ENCODE assay signal across 8 cellular contexts in genomic region chr19:37251308-37252229, GRCh38. TPM values are rescaled to one million over a fixed set of nuclear protein-coding genes. Genes with fewer than 3 reads are reported as not detected.
A peak's percentile ranks its signal among the peaks of the same experiment; 100 is the strongest.
DNase-seq lines count a peak whose midpoint lies in the region; ATAC-seq and TF ChIP-seq lines count a peak whose summit lies in the region.

No MANE protein-coding gene starts in this region.

- POLR2A ChIA-PET in T-cell (lab: Charles Lee): no interaction called here

- intact Hi-C loops in lower lobe of right lung (cut with DNase I): no loop called here

- peak overlapping the region; percentile 39 to 66 (median 56) for H3K4me3 Mint-ChIP-seq in T-cell

- H3K36me3 Mint-ChIP-seq in T-cell: peaks cover 38% of the 10 kb centered on the region

- TF ChIP-seq CTCF in lower lobe of right lung (IDR thresholded peaks at IDR 0.05): no peak

- H3K4me3 ChIP-seq in lower lobe of right lung: peak overlapping the region; percentile 60

- ATAC-seq in T-cell (replicated peaks in 1 of 4) (peak in 1 of 4 experiments; percentile 49), lower lobe of right lung (peak; percentile 84 to 86), GM19035 (IDR thresholded peaks at IDR 0.05; ENCODE audit: unreplicated experiment) (no peak)

- no peaks in the 10 kb centered on the region for H3K36me3 ChIP-seq in lower lobe of right lung

- no peaks in the 10 kb centered on the region for H3K4me1 ChIP-seq in lower lobe of right lung

- H3K9me3 ChIP-seq in lower lobe of right lung: peaks cover 72% of the 10 kb centered on the region

- peak overlapping the region; percentile 49 for H3K27ac ChIP-seq in lower lobe of right lung

- CTCF ChIA-PET in T-cell (lab: Charles Lee): no interaction called here

- no peaks in the 10 kb centered on the region for H3K27me3 ChIP-seq in lower lobe of right lung (ENCODE audit: low read depth)

- no peaks in the 10 kb centered on the region for H3K27me3 Mint-ChIP-seq in T-cell

- peaks cover 0 to 7% (median 4%) of the 10 kb centered on the region in 3 donors for H3K4me1 Mint-ChIP-seq in T-cell

- H3K27ac Mint-ChIP-seq in T-cell: no peak overlapping the region

- H3K9me3 Mint-ChIP-seq in T-cell: peaks cover 19 to 54% (median 41%) of the 10 kb centered on the region in 3 donors

- DNase-seq in GF-D8 (lab: John Stamatoyannopoulos, UW) (peak; percentile 98), NCI-H1092 treated with DMSO at 0.1 percent for 48 hours (lab: John Stamatoyannopoulos, UW) (peak; percentile 97), T-cell (peak in 21 of 34 experiments; percentile 2 to 58 (median 20)), dedifferentiated amniotic fluid mesenchymal stem cell (ENCODE audit: extremely low spot score) (peak; percentile 98), lower lobe of right lung (peak; percentile 70), stromal cell of bone marrow (ENCODE audit: low read depth) (peak; percentile 98)
- no peak for DNase-seq in activated CD8-positive, alpha-beta memory T cell treated with anti-CD3 and anti-CD28 coated beads for 24 hours

RNA-seq across cellular contexts. Expression of gene ZNF383, which starts 33.6 kb away (rescaled TPM):
- 10 to 100 TPM; 11.7 to 25.9 (median 24.2) TPM for total RNA-seq in T-cell
- 12.0 TPM for total RNA-seq in lower lobe of right lung

RNA-seq across cellular contexts. Expression of gene ZNF585B, which starts 41.2 kb away (rescaled TPM):
- total RNA-seq in T-cell: 10 to 100 TPM; 12.5 to 25.4 (median 22.5) TPM
- total RNA-seq in lower lobe of right lung: 16.6 TPM
